In the genomic region with DNA sequence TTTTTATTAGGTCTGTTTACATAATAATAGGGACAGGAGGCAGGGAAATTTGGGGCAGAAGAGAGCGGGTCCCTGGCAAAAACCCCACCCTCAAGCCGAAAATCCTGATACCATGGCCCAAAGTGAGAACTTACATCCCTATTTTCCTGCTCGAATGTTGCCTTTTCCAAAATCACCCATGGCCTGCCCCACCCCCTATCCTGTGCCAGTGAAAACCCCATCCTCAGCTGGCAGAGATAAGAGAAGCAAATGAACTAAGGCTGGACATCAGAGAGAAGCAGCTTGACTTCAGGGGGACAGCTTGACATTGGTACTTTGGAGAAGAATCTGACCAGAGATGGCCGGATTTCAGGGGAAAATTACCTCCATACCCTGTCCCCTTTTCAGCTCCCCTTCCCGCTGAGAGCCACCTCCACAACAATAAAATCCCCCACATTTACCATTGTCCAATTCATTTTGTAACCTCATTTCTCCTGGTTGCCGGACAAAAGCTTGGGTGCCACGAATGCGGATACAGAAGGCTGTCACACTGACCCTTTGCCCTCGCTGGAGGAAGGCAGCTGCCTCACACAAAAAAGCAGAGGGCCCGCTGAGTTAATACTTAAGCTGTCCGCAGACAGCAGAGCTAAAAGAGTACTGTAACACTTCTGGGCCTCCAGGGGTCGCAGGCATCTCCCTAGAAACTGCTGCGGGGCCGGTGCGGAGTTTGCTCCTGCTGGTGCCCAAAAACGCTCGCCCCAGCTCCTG, we compare ENCODE assay signal across 7 cellular contexts.
DNase-seq lines count a peak whose midpoint lies in the region; ATAC-seq and TF ChIP-seq lines count a peak whose summit lies in the region.

No MANE protein-coding gene starts in this region.

- H3F3A ChIP-seq in OCI-LY1 (ENCODE audit: insufficient read depth, low read length) = no peaks in the 10 kb centered on the region

- no peaks in the 10 kb centered on the region for H3K9me3 Mint-ChIP-seq in natural killer cell treated with Interleukin-12 subunit alpha and Interleukin-12 subunit beta and Interleukin-15 and Interleukin-18, amount 100 ng/mL, for 72 hours

- no peak overlapping the region for H2BK120ac ChIP-seq in trophoblast cell (ENCODE audit: insufficient read depth, low read length, poor library complexity)

- no CpG with 5 or more reads among the region's 17 CpGs for WGBS in trophoblast cell (ENCODE audit: extremely low coverage, insufficient coverage, insufficient read length)

- DNase-seq in fibroblast of mammary gland (ENCODE audit: low read depth) (peak; percentile 64), trophoblast cell (peak; percentile 22 to 51), NOMO-1 treated with dmso at 0.1 percent for 144 hours (lab: John Stamatoyannopoulos, UW; ENCODE audit: unreplicated experiment) (no peak)
- DNase-seq in natural killer cell treated with Interleukin-12 subunit alpha and Interleukin-12 subunit beta and Interleukin-15 and Interleukin-18, amount 100 ng/mL, for 72 hours (ENCODE audit: low spot score) = no peak

- no peaks in the 10 kb centered on the region for H3K36me3 Mint-ChIP-seq in natural killer cell treated with Interleukin-12 subunit alpha and Interleukin-12 subunit beta and Interleukin-15 and Interleukin-18, amount 100 ng/mL, for 72 hours

- H3K27ac Mint-ChIP-seq in natural killer cell treated with Interleukin-12 subunit alpha and Interleukin-12 subunit beta and Interleukin-15 and Interleukin-18, amount 100 ng/mL, for 72 hours = no peak overlapping the region

- H3K4me3 Mint-ChIP-seq in natural killer cell treated with Interleukin-12 subunit alpha and Interleukin-12 subunit beta and Interleukin-15 and Interleukin-18, amount 100 ng/mL, for 72 hours = no peak overlapping the region

- no peaks in the 10 kb centered on the region for H3K4me1 Mint-ChIP-seq in natural killer cell treated with Interleukin-12 subunit alpha and Interleukin-12 subunit beta and Interleukin-15 and Interleukin-18, amount 100 ng/mL, for 72 hours (ENCODE audit: low read depth in 2 of 2)

- no peak overlapping the region for H3K14ac ChIP-seq in trophoblast cell (ENCODE audit: low read length)

- no peak overlapping the region for H2AK5ac ChIP-seq in trophoblast cell (ENCODE audit: low read length)

- H3K18ac ChIP-seq in trophoblast cell (ENCODE audit: low read length) = no peak overlapping the region

- no peak overlapping the region for H4K12ac ChIP-seq in trophoblast cell (ENCODE audit: low read depth, low read length)

- H3K4ac ChIP-seq in trophoblast cell (ENCODE audit: low read depth, low read length) = no peak overlapping the region

- no peak overlapping the region for H3K9ac ChIP-seq in OCI-LY1 (ENCODE audit: low read length)
- no peak overlapping the region for H3K9ac ChIP-seq in trophoblast cell (ENCODE audit: low read length)

- no peaks in the 10 kb centered on the region for H3K79me1 ChIP-seq in trophoblast cell (ENCODE audit: low read length)

- H3K36me3 ChIP-seq in OCI-LY1 (ENCODE audit: insufficient read depth, low read length) (no peaks in the 10 kb centered on the region), trophoblast cell (ENCODE audit: control insufficient read depth in 1 of 2, insufficient read depth in 2 of 2, low read length in 2 of 2) (no peaks in the 10 kb centered on the region)

- H3K27me3 ChIP-seq in OCI-LY1 (ENCODE audit: insufficient read depth, low read length) (no peaks in the 10 kb centered on the region), trophoblast cell (ENCODE audit: insufficient read depth, low read length) (no peaks in the 10 kb centered on the region)

- H2BK12ac ChIP-seq in trophoblast cell (ENCODE audit: low read length) = no peak overlapping the region

- no peaks in the 10 kb centered on the region for H3K79me2 ChIP-seq in OCI-LY1 (ENCODE audit: insufficient read depth, low read length)
- H3K79me2 ChIP-seq in trophoblast cell (ENCODE audit: control insufficient read depth, insufficient read depth, low read length, poor library complexity) = no peaks in the 10 kb centered on the region

- TF ChIP-seq CTCF in OCI-LY1 (IDR thresholded peaks at IDR 0.05; ENCODE audit: low read length) = peak; percentile 42
- TF ChIP-seq CTCF in fibroblast of mammary gland (conservative IDR thresholded peaks at IDR 0.05; ENCODE audit: control insufficient read depth, insufficient read depth, low read depth, low read length) = peak; percentile 72

- H3K9me2 ChIP-seq in OCI-LY1 (ENCODE audit: low read depth, low read length) = no peaks in the 10 kb centered on the region

- H3K27ac ChIP-seq in OCI-LY1 (ENCODE audit: low read depth, low read length, poor library complexity, severe bottlenecking) (no peak overlapping the region), trophoblast cell (ENCODE audit: low read depth, low read length) (no peak overlapping the region)

- H4K91ac ChIP-seq in trophoblast cell (ENCODE audit: low read depth, low read length) = no peak overlapping the region

- ATAC-seq in GM19438 (IDR thresholded peaks at IDR 0.05; ENCODE audit: low read depth, unreplicated experiment) (peak; percentile 98), HG03439 (IDR thresholded peaks at IDR 0.05; ENCODE audit: unreplicated experiment) (no peak)
- ATAC-seq in natural killer cell treated with Interleukin-12 subunit alpha and Interleukin-12 subunit beta and Interleukin-15 and Interleukin-18, amount 100 ng/mL, for 72 hours = no peak

- H3K4me1 ChIP-seq in OCI-LY1 (ENCODE audit: insufficient read depth, low read length, severe bottlenecking) = no peaks in the 10 kb centered on the region
- no peaks in the 10 kb centered on the region for H3K4me1 ChIP-seq in trophoblast cell (ENCODE audit: control insufficient read depth in 1 of 2, insufficient read depth in 2 of 2, low read length in 2 of 2)

- H3K4me2 ChIP-seq in OCI-LY1 (ENCODE audit: low read length) (no peak overlapping the region), trophoblast cell (ENCODE audit: low read length) (peak overlapping the region; percentile 74)

- H4K8ac ChIP-seq in trophoblast cell (ENCODE audit: low read depth, low read length) = no peak overlapping the region

- H3K9me3 ChIP-seq in OCI-LY1 (ENCODE audit: low read length) = no peaks in the 10 kb centered on the region
- H3K9me3 ChIP-seq in trophoblast cell (ENCODE audit: insufficient read depth, low read depth, low read length) = no peaks in the 10 kb centered on the region

- H3K27me3 Mint-ChIP-seq in natural killer cell treated with Interleukin-12 subunit alpha and Interleukin-12 subunit beta and Interleukin-15 and Interleukin-18, amount 100 ng/mL, for 72 hours = peaks cover 7 to 15% of the 10 kb centered on the region in 2 donors

- no peak overlapping the region for H2BK5ac ChIP-seq in trophoblast cell (ENCODE audit: low read depth, low read length, poor library complexity)

- H4K20me1 ChIP-seq in OCI-LY1 (ENCODE audit: insufficient read depth, low read length) = no peaks in the 10 kb centered on the region

- no peak overlapping the region for H3K23ac ChIP-seq in trophoblast cell (ENCODE audit: low read length)

- H2AFZ ChIP-seq in OCI-LY1 (ENCODE audit: low read length) = no peak overlapping the region
- H2AFZ ChIP-seq in trophoblast cell (ENCODE audit: insufficient read depth, low read length, poor library complexity) = peak overlapping the region; percentile 69

- H3K4me3 ChIP-seq in OCI-LY1 (ENCODE audit: low read depth, low read length, poor library complexity, severe bottlenecking) (no peak overlapping the region), fibroblast of mammary gland (ENCODE audit: control insufficient read depth, low read depth, low read length) (no peak overlapping the region), trophoblast cell (ENCODE audit: low read depth, low read length) (no peak overlapping the region)

Comparison
In these comparisons a context has a peak if more than half of its experiments do, and no peak if none do; other contexts are left out.
1. DNase-seq: peak in fibroblast of mammary gland (single experiment) and trophoblast cell (2 of 2); none in NOMO-1 treated with dmso at 0.1 percent for 144 hours (single experiment) and natural killer cell treated with Interleukin-12 subunit alpha and Interleukin-12 subunit beta and Interleukin-15 and Interleukin-18, amount 100 ng/mL, for 72 hours (single experiment).